ENCODE assay signal across 8 cellular contexts in genomic region chr17:63741251-63742049, GRCh38. TPM values are rescaled to one million over a fixed set of nuclear protein-coding genes. Genes with fewer than 3 reads are reported as not detected.
DNase-seq lines count a peak whose midpoint lies in the region; ATAC-seq and TF ChIP-seq lines count a peak whose summit lies in the region.

Gene STRADA, minus strand, starts transcription at chr17:63741799. Its CDS starts 13,430 bp downstream, at chr17:63728369.

- H3K27me3 Mint-ChIP-seq in nephron (ENCODE audit: low read depth), result no peaks in the 10 kb centered on the region
- no peaks in the 10 kb centered on the region for H3K27me3 Mint-ChIP-seq in stimulated activated naive CD8-positive, alpha-beta T cell treated with anti-CD3 and anti-CD28 coated beads, Interleukin-15, Interleukin-2, amounts not matched to agents 100 ng/mL and 50 ng/mL, for 24 hours

- H3K4me3 ChIP-seq in RWPE2 (ENCODE audit: severe bottlenecking) (peak within 1 kb of the TSS; percentile 80), fibroblast of pulmonary artery (replicated peaks; ENCODE audit: low read depth, low read length) (peak within 1 kb of the TSS; percentile 88)

- no peaks in the 10 kb centered on the region for H3K9me3 Mint-ChIP-seq in nephron
- H3K9me3 Mint-ChIP-seq in stimulated activated naive CD8-positive, alpha-beta T cell treated with anti-CD3 and anti-CD28 coated beads, Interleukin-15, Interleukin-2, amounts not matched to agents 100 ng/mL and 50 ng/mL, for 24 hours, result no peaks in the 10 kb centered on the region

- H3K27me3 ChIP-seq in RWPE2 (ENCODE audit: insufficient read depth, poor library complexity, severe bottlenecking), result no peaks in the 10 kb centered on the region

- peak within 1 kb of the TSS; percentile 84 for H3K27ac ChIP-seq in RWPE2 (ENCODE audit: poor library complexity, severe bottlenecking)

- peak within 1 kb of the TSS; percentile 84 to 90 (median 88) for H3K4me3 Mint-ChIP-seq in nephron
- H3K4me3 Mint-ChIP-seq in stimulated activated naive CD8-positive, alpha-beta T cell treated with anti-CD3 and anti-CD28 coated beads, Interleukin-15, Interleukin-2, amounts not matched to agents 100 ng/mL and 50 ng/mL, for 24 hours, result peak within 1 kb of the TSS; percentile 86

- peak within 1 kb of the TSS; percentile 94 to 97 (median 95) for H3K27ac Mint-ChIP-seq in nephron
- peak within 1 kb of the TSS; percentile 95 for H3K27ac Mint-ChIP-seq in stimulated activated naive CD8-positive, alpha-beta T cell treated with anti-CD3 and anti-CD28 coated beads, Interleukin-15, Interleukin-2, amounts not matched to agents 100 ng/mL and 50 ng/mL, for 24 hours

- peak; percentile 90 for ATAC-seq in RWPE2 (ENCODE audit: low read depth)

- no peaks in the 10 kb centered on the region for H3K9me3 ChIP-seq in RWPE2 (ENCODE audit: severe bottlenecking)

- TF ChIP-seq CTCF in RWPE2 (IDR thresholded peaks at IDR 0.05; ENCODE audit: poor library complexity, severe bottlenecking) (no peak), fibroblast of pulmonary artery (IDR thresholded peaks at IDR 0.05; ENCODE audit: low read length, missing control alignments) (no peak), nephron (IDR thresholded peaks at IDR 0.05; ENCODE audit: unreplicated experiment in 3 of 3) (no peak)

- H3K4me1 Mint-ChIP-seq in nephron, result peaks cover 11% of the 10 kb centered on the region
- peaks cover 25% of the 10 kb centered on the region for H3K4me1 Mint-ChIP-seq in stimulated activated naive CD8-positive, alpha-beta T cell treated with anti-CD3 and anti-CD28 coated beads, Interleukin-15, Interleukin-2, amounts not matched to agents 100 ng/mL and 50 ng/mL, for 24 hours (ENCODE audit: low read depth)

- peaks cover 9% of the 10 kb centered on the region for H3K36me3 ChIP-seq in RWPE2 (ENCODE audit: low read depth)

- peaks cover 4% of the 10 kb centered on the region for H3K4me1 ChIP-seq in RWPE2 (ENCODE audit: insufficient read depth, poor library complexity, severe bottlenecking)

- peak; percentile 97 for DNase-seq in EH (ENCODE audit: low read depth)
- peak; percentile 97 for DNase-seq in H4 (ENCODE audit: low spot score)
- DNase-seq in LoVo (ENCODE audit: low spot score), result peak; percentile 98
- DNase-seq in RWPE2 (ENCODE audit: low spot score), result peak; percentile 100
- DNase-seq in activated T-helper 9 cell treated with anti-CD3 and anti-CD28 coated beads, Interleukin-2, amount 50 U/mL, for 16 hours (ENCODE audit: low read depth), result peak; percentile 99
- DNase-seq in fibroblast of pulmonary artery (ENCODE audit: low read depth), result peak; percentile 96

- peaks cover 12% of the 10 kb centered on the region for H3K36me3 Mint-ChIP-seq in nephron (ENCODE audit: low read depth)
- H3K36me3 Mint-ChIP-seq in stimulated activated naive CD8-positive, alpha-beta T cell treated with anti-CD3 and anti-CD28 coated beads, Interleukin-15, Interleukin-2, amounts not matched to agents 100 ng/mL and 50 ng/mL, for 24 hours (ENCODE audit: low read depth), result peaks cover 18% of the 10 kb centered on the region

RNA-seq across cellular contexts. Expression of gene STRADA, which starts in this region (rescaled TPM):
- total RNA-seq in H4 (2014; rRNA removed; shearing (Covaris generic)), result 18.5 and 19.9 TPM in 2 replicates

Comparison
In these comparisons a context has a peak if more than half of its experiments do, and no peak if none do; other contexts are left out.
1. Peak in every context shown above with its lines: DNase-seq, ATAC-seq, H3K4me3 ChIP-seq and H3K27ac ChIP-seq.